8 cellular contexts compared by ENCODE assay signal in genomic region chr17:17119533-17119932, GRCh38.
DNase-seq lines count a peak whose midpoint lies in the region; ATAC-seq, FAIRE-seq and TF ChIP-seq lines count a peak whose summit lies in the region.

No MANE protein-coding gene starts in this region.

- TF ChIP-seq POLR2A in GM12878 (IDR thresholded peaks at IDR 0.05; ENCODE audit: low read depth, low read length) (no peak), suprapubic skin (IDR thresholded peaks at IDR 0.05) (no peak)

- no peaks in the 10 kb centered on the region for H3K36me3 Mint-ChIP-seq in CD8-positive, alpha-beta T cell

- TF ChIP-seq RAD21 in GM12878 (IDR thresholded peaks at IDR 0.05; ENCODE audit: insufficient read depth, low read depth, low read length): no peak

- H3K4me3 Mint-ChIP-seq in CD8-positive, alpha-beta T cell: peak overlapping the region; percentile 46

- H3K27me3 Mint-ChIP-seq in CD8-positive, alpha-beta T cell (ENCODE audit: low read depth): no peaks in the 10 kb centered on the region

- DNase-seq in CD8-positive, alpha-beta T cell: peak in 6 of 7 experiments; percentile 40 to 84 (median 56)
- DNase-seq in T-helper 1 cell (peak; percentile 26 to 78 (median 44)), GM12878 (ENCODE audit: low read depth, low spot score) (peak; percentile 11), suprapubic skin (ENCODE audit: low spot score in 2 of 2) (no peak), NCI-H82 (lab: John Stamatoyannopoulos, UW) (no peak), NCI-H446 (lab: John Stamatoyannopoulos, UW) (no peak)

- ATAC-seq in CD8-positive, alpha-beta T cell: peak; percentile 90
- ATAC-seq in GM12878 (peak; percentile 70), GM18909 (IDR thresholded peaks at IDR 0.05; ENCODE audit: poor library complexity, unreplicated experiment) (no peak)

- no peaks in the 10 kb centered on the region for H3K9me3 ChIP-seq in CD8-positive, alpha-beta T cell (ENCODE audit: low read length)
- H3K9me3 ChIP-seq in GM12878 (replicated peaks; ENCODE audit: control insufficient read depth, insufficient read depth, low read length) (no peaks in the 10 kb centered on the region; the same call in 2 of the 3 replicates), mucosa of rectum (ENCODE audit: control insufficient read depth in 2 of 2, low read length in 2 of 2) (no peaks in the 10 kb centered on the region), suprapubic skin (no peaks in the 10 kb centered on the region)

- H3K27ac ChIP-seq in CD8-positive, alpha-beta T cell (ENCODE audit: low read depth, low read length): peak overlapping the region; percentile 44
- H3K27ac ChIP-seq in GM12878 (ENCODE audit: control insufficient read depth, insufficient read depth) (peak overlapping the region; percentile 62), mucosa of rectum (ENCODE audit: low read depth in 2 of 2, low read length in 2 of 2) (peak overlapping the region; percentile 84 to 90), suprapubic skin (peak overlapping the region; percentile 46)

- no peaks in the 10 kb centered on the region for H3K36me3 ChIP-seq in CD8-positive, alpha-beta T cell (ENCODE audit: insufficient read depth, low read length)
- H3K36me3 ChIP-seq in GM12878 (ENCODE audit: control insufficient read depth in 2 of 2, insufficient read depth in 2 of 2, low read length in 1 of 2) (peaks cover 0 to 2% of the 10 kb centered on the region in 2 experiments; a peak in 1 of 4 replicates), mucosa of rectum (ENCODE audit: control insufficient read depth in 2 of 2, insufficient read depth in 2 of 2, low read length in 2 of 2) (peaks cover 0 to 4% of the 10 kb centered on the region in 2 donors), suprapubic skin (no peaks in the 10 kb centered on the region)

- CTCF ChIA-PET in CD8-positive, alpha-beta T cell (lab: Charles Lee): interaction anchor here (0.6 to 1.4 kb wide), 4 partner anchors 9 to 22 kb away, joined by 3 to 4 read pairs (median 4); no protein-coding TSS in a partner anchor
- CTCF ChIA-PET in GM12878 (lab: Yijun Ruan, JAX): interaction anchor here (1.2 to 1.5 kb wide), 2 partner anchors 12 to 128 kb away, joined by 3 to 4 read pairs; no protein-coding TSS in a partner anchor

- POLR2A ChIA-PET in CD8-positive, alpha-beta T cell (lab: Charles Lee): interaction anchor here (1.0 kb wide), 2 partner anchors 10 to 76 kb away, joined by 3 to 4 read pairs; no protein-coding TSS in a partner anchor
- POLR2A ChIA-PET in GM12878 (lab: Charles Lee): interaction anchor here (0.5 kb wide), 1 partner anchor 18 kb away, joined by 9 read pairs; no protein-coding TSS in a partner anchor

- peak overlapping the region; percentile 33; the same call in 1 of the 2 replicates for H3K4me2 ChIP-seq in GM12878 (ENCODE audit: control insufficient read depth, insufficient read depth)

- no TSS peak for BruUV-seq in GM12878 (replicated peaks; lab: Mats Ljungman, UMichigan)

- no peaks in the 10 kb centered on the region for H3K27me3 ChIP-seq in CD8-positive, alpha-beta T cell (ENCODE audit: insufficient read depth, low read length)
- H3K27me3 ChIP-seq in GM12878 (replicated peaks in 1 of 2; ENCODE audit: control insufficient read depth in 2 of 2, insufficient read depth in 2 of 2, low read length in 1 of 2) (no peaks in the 10 kb centered on the region), mucosa of rectum (ENCODE audit: control insufficient read depth in 2 of 2, insufficient read depth in 2 of 2, low read length in 2 of 2) (no peaks in the 10 kb centered on the region), suprapubic skin (no peaks in the 10 kb centered on the region)

- H3K4me1 Mint-ChIP-seq in CD8-positive, alpha-beta T cell (ENCODE audit: low read depth): peaks cover 89% of the 10 kb centered on the region

- TF ChIP-seq CTCF in CD8-positive, alpha-beta T cell (IDR thresholded peaks at IDR 0.05): no peak
- TF ChIP-seq CTCF in GM12878 (IDR thresholded peaks at IDR 0.05 in 2 of 3, conservative IDR thresholded peaks at IDR 0.05 in 1 of 3; ENCODE audit: control insufficient read depth in 2 of 3, extremely low read depth in 1 of 3, insufficient read depth in 1 of 3, low read depth in 3 of 3, low read length in 3 of 3) (no peak), suprapubic skin (IDR thresholded peaks at IDR 0.05) (no peak)

- SMC1A ChIA-PET in GM12878 (lab: Charles Lee; ENCODE audit: uncharacterized antibody, unreplicated experiment): no interaction called here

- H4K20me1 ChIP-seq in GM12878 (ENCODE audit: control insufficient read depth, insufficient read depth): peaks cover 4% of the 10 kb centered on the region; the same call in 1 of the 2 replicates

- peak; percentile 49 for FAIRE-seq in GM12878 (lab: Jason Lieb, UNC)

- H3K4me3 ChIP-seq in CD8-positive, alpha-beta T cell (ENCODE audit: low read depth, low read length): no peak overlapping the region
- H3K4me3 ChIP-seq in GM12878 (no peak overlapping the region), mucosa of rectum (ENCODE audit: low read length in 2 of 2) (peak overlapping the region in 1 of 2 donors; percentile 3), suprapubic skin (no peak overlapping the region)

- H3K9me3 Mint-ChIP-seq in CD8-positive, alpha-beta T cell: no peaks in the 10 kb centered on the region

- no peak for TF ChIP-seq EP300 in GM12878 (IDR thresholded peaks at IDR 0.05; ENCODE audit: borderline replicate concordance in 1 of 2, control insufficient read depth in 1 of 2, low read depth in 2 of 2, low read length in 2 of 2)
- TF ChIP-seq EP300 in suprapubic skin (IDR thresholded peaks at IDR 0.05): no peak

- intact Hi-C loops in CD8-positive, alpha-beta T cell (cut with DNase I, micrococcal nuclease): no loop called here
- intact Hi-C loops in GM12878 (cut with micrococcal nuclease; ENCODE audit: unreplicated experiment): no loop called here

- in situ Hi-C loops in GM12878 (cut with MboI): no loop called here

- RAD21 ChIA-PET in GM12878 (lab: Charles Lee; ENCODE audit: unreplicated experiment): interaction anchor here (1.2 kb wide), 1 partner anchor 12 kb away, joined by 3 read pairs; no protein-coding TSS in a partner anchor

- peak overlapping the region; percentile 94 for H3K27ac Mint-ChIP-seq in CD8-positive, alpha-beta T cell

- 0 out of 2 replicates have a peak overlapping the region, but pooled peaks have one; percentile 34 for H2AFZ ChIP-seq in GM12878 (ENCODE audit: control insufficient read depth, low read depth, low read length)

- H3K4me1 ChIP-seq in CD8-positive, alpha-beta T cell (ENCODE audit: insufficient read depth, low read length): peaks cover 69% of the 10 kb centered on the region
- H3K4me1 ChIP-seq in GM12878 (ENCODE audit: control insufficient read depth, insufficient read depth, low read length) (peaks cover 31% of the 10 kb centered on the region), mucosa of rectum (ENCODE audit: control insufficient read depth in 2 of 2, insufficient read depth in 2 of 2, low read length in 2 of 2) (peaks cover 38 to 45% of the 10 kb centered on the region in 2 donors), suprapubic skin (peaks cover 51% of the 10 kb centered on the region)

- WGBS in GM12878 (ENCODE audit: insufficient coverage, insufficient replicate concordance, low lambda C conversion rate, missing lambda C conversion rate): 54% methylated on average over 5 of the region's 5 CpGs
- WGBS in suprapubic skin: 17% methylated on average over 5 of the region's 5 CpGs

- H3K79me2 ChIP-seq in GM12878 (ENCODE audit: control insufficient read depth, insufficient read depth, low read length): peaks cover 33% of the 10 kb centered on the region

- H3K9ac ChIP-seq in GM12878 (ENCODE audit: control insufficient read depth, insufficient read depth, low read length) (no peak overlapping the region), mucosa of rectum (ENCODE audit: low read depth in 1 of 2, low read length in 2 of 2) (peak overlapping the region in 1 of 2 donors; percentile 49)

TF ChIP-seq in GM12878, 131 proteins besides CTCF, POLR2A, EP300 and RAD21:
- TF ChIP-seq ZNF687 (IDR thresholded peaks at IDR 0.05) (no peak), BHLHE40 (IDR thresholded peaks at IDR 0.05; ENCODE audit: borderline replicate concordance in 1 of 2, low read depth in 2 of 2, low read length in 1 of 2) (peak in 1 of 2 experiments; percentile 42; a peak in 1 of 4 replicates), RUNX3 (IDR thresholded peaks at IDR 0.05; ENCODE audit: low read length) (peak; percentile 44; the same call in 1 of the 2 replicates)

Comparison
In these comparisons a context has a peak if more than half of its experiments do, and no peak if none do; other contexts are left out.
1. DNase-seq: peak in CD8-positive, alpha-beta T cell (6 of 7), T-helper 1 cell (5 of 5) and GM12878 (single experiment); none in suprapubic skin (0 of 2), NCI-H82 (single experiment) and NCI-H446 (0 of 2).
2. Peak in every context shown above with its lines, with median percentiles within 50 percentile points of each other: H3K27ac ChIP-seq.